ENCODE assay signal across 18 cellular contexts in genomic region chr4:6377626-6378492, GRCh38.
DNase-seq lines count a peak whose midpoint lies in the region; ATAC-seq, FAIRE-seq and TF ChIP-seq lines count a peak whose summit lies in the region.
"Had no signal": no experiment of that assay in that cellular context is flagged by ENCODE, and none has a peak within 500 bp of the region (broad histone marks: within the 10 kb centered on the region; RNA-seq: fewer than 3 reads in every experiment).

No MANE protein-coding gene starts in this region.

- H4K91ac ChIP-seq in H1 (replicated peaks; ENCODE audit: insufficient read length, low read length) (no peak overlapping the region), neuronal stem cell (ENCODE audit: low read depth, low read length, poor library complexity) (no peak overlapping the region)

- H3K36me3 Mint-ChIP-seq in GM23338 (ENCODE audit: low read depth): no peaks in the 10 kb centered on the region
- no peaks in the 10 kb centered on the region for H3K36me3 Mint-ChIP-seq in activated CD4-positive, alpha-beta T cell treated with anti-CD3 and anti-CD28 coated beads for 36 hours (ENCODE audit: low read depth)

- H3K27ac Mint-ChIP-seq in GM23338: no peak overlapping the region
- H3K27ac Mint-ChIP-seq in activated CD4-positive, alpha-beta T cell treated with anti-CD3 and anti-CD28 coated beads for 36 hours: no peak overlapping the region
- H3K27ac Mint-ChIP-seq: HFFc6 had no signal

- H2BK20ac ChIP-seq in H1 (ENCODE audit: low read length): no peak overlapping the region

- intact Hi-C loops in activated CD4-positive, alpha-beta T cell treated with anti-CD3 and anti-CD28 coated beads for 36 hours (cut with DNase I, micrococcal nuclease): no loop called here

- no peak overlapping the region for H3K9ac ChIP-seq in H1 (replicated peaks in 1 of 4; ENCODE audit: extremely low read depth in 1 of 4, low read depth in 3 of 4, low read length in 3 of 4)
- peak overlapping the region; percentile 51 for H3K9ac ChIP-seq in neuronal stem cell (ENCODE audit: low read depth, low read length, poor library complexity)

- POLR2A ChIA-PET in H1 (lab: Charles Lee; ENCODE audit: partially characterized antibody): no interaction called here
- POLR2A ChIA-PET in activated CD4-positive, alpha-beta T cell treated with anti-CD3 and anti-CD28 coated beads for 36 hours (lab: Charles Lee): no interaction called here

- H3K56ac ChIP-seq in H1 (replicated peaks; ENCODE audit: insufficient read length, low read depth, low read length): no peak overlapping the region

- H3K4me3 Mint-ChIP-seq in GM23338: no peak overlapping the region
- no peak overlapping the region for H3K4me3 Mint-ChIP-seq in activated CD4-positive, alpha-beta T cell treated with anti-CD3 and anti-CD28 coated beads for 36 hours
- H3K4me3 Mint-ChIP-seq: HFFc6 had no signal

- H3K4me2 ChIP-seq in GM23338 (no peak overlapping the region), H1 (ENCODE audit: insufficient read depth in 1 of 2, low read depth in 2 of 2, low read length in 2 of 2) (no peak overlapping the region), neuronal stem cell (ENCODE audit: insufficient read depth, low read length, poor library complexity, severe bottlenecking) (no peak overlapping the region)

- H3K4ac ChIP-seq in H1 (replicated peaks; ENCODE audit: insufficient read length, low read depth, low read length) (no peak overlapping the region), neuronal stem cell (ENCODE audit: low read length) (no peak overlapping the region)

- H2AK5ac ChIP-seq in H1 (ENCODE audit: low read depth, low read length) (no peak overlapping the region), neuronal stem cell (ENCODE audit: low read depth, low read length) (peak overlapping the region; percentile 80)

- CTCF ChIA-PET in H1 (lab: Charles Lee; ENCODE audit: partially characterized antibody): interaction anchor here (0.8 to 8.1 kb wide), 5 partner anchors 46 to 133 kb away, joined by 3 to 46 read pairs (median 4); no protein-coding TSS in a partner anchor
- CTCF ChIA-PET in activated CD4-positive, alpha-beta T cell treated with anti-CD3 and anti-CD28 coated beads for 36 hours (lab: Charles Lee): no interaction called here

- peaks cover 3% of the 10 kb centered on the region; the same call in 1 of the 3 replicates for H3K9me3 Mint-ChIP-seq in GM23338
- H3K9me3 Mint-ChIP-seq in activated CD4-positive, alpha-beta T cell treated with anti-CD3 and anti-CD28 coated beads for 36 hours (ENCODE audit: low read depth): no peaks in the 10 kb centered on the region
- H3K9me3 Mint-ChIP-seq: HFFc6 had no signal

- H3K23me2 ChIP-seq in H1 (ENCODE audit: low read depth, low read length): no peaks in the 10 kb centered on the region; the same call in 1 of the 2 replicates

- H4K20me1 ChIP-seq in GM23338 (replicated peaks; ENCODE audit: insufficient read depth): no peaks in the 10 kb centered on the region
- peaks cover 0 to 5% of the 10 kb centered on the region in 2 experiments for H4K20me1 ChIP-seq in H1 (replicated peaks in 1 of 2; ENCODE audit: control insufficient read depth in 1 of 2, insufficient read depth in 2 of 2, low read length in 2 of 2)

- H3K9me3 ChIP-seq in BE2C: no peaks in the 10 kb centered on the region
- no peaks in the 10 kb centered on the region for H3K9me3 ChIP-seq in H1 (ENCODE audit: insufficient read depth in 2 of 2, low read depth in 1 of 2, low read length in 1 of 2)
- H3K9me3 ChIP-seq in neuronal stem cell (replicated peaks in 1 of 2; ENCODE audit: control insufficient read depth in 2 of 2, insufficient read depth in 1 of 2, low read depth in 1 of 2, low read length in 2 of 2): peaks cover 0 to 1% of the 10 kb centered on the region in 2 donors

- H3F3A ChIP-seq in GM23338 (replicated peaks; ENCODE audit: low read depth): no peaks in the 10 kb centered on the region

- no peaks in the 10 kb centered on the region for H3K9me2 ChIP-seq in GM23338 (ENCODE audit: insufficient read depth)

- peak; percentile 55 for ATAC-seq in GM23338
- ATAC-seq in activated CD4-positive, alpha-beta T cell treated with anti-CD3 and anti-CD28 coated beads for 36 hours: no peak
- ATAC-seq: PC-3 had no signal

- no peak overlapping the region for H2BK12ac ChIP-seq in H1 (ENCODE audit: low read depth, low read length)
- H2BK12ac ChIP-seq in neuronal stem cell (ENCODE audit: low read length): peak overlapping the region; percentile 88

- DNase-seq in BE2C (no peak), GM23338 (ENCODE audit: low spot score) (no peak), H1 (ENCODE audit: low read depth in 1 of 2, low spot score in 2 of 2) (no peak), neuronal stem cell (ENCODE audit: low spot score) (peak; percentile 24)
- no peak for DNase-seq in activated naive CD4-positive, alpha-beta T cell treated with anti-CD3 and anti-CD28 coated beads, Interleukin-2, amount 50 U/mL, for 16 hours
- DNase-seq in stimulated activated CD4-positive, alpha-beta T cell treated with anti-CD3 and anti-CD28 coated beads, Interleukin-4, amount 100 ng/mL, for 24 hours: no peak
- DNase-seq in activated CD4-positive, alpha-beta T cell treated with anti-CD3 and anti-CD28 coated beads for 36 hours: no peak
- DNase-seq: DMS79, HFFc6, KG1, MV-4-11, NCI-H1694 treated with DMSO at 0.1 percent for 48 hours, NCI-H510A, NCI-H748 treated with DMSO at 0.1 percent for 48 hours, PC-3, RPMI8226 had no signal

- 82% methylated on average over 24 of the region's 25 CpGs; no CpG with 5 or more reads in 1 of the 2 experiments for WGBS in H1 (ENCODE audit: extremely low coverage in 1 of 2, insufficient coverage in 1 of 2, insufficient read length in 1 of 2, insufficient replicate concordance in 2 of 2, low coverage in 1 of 2, low lambda C conversion rate in 2 of 2, missing lambda C conversion rate in 1 of 2), 2 experiments
- WGBS in neuronal stem cell (ENCODE audit: extremely low coverage in 2 of 2, insufficient read length in 2 of 2, insufficient replicate concordance in 1 of 2), 2 donors: no CpG with 5 or more reads among the region's 25 CpGs

- H3K4me1 Mint-ChIP-seq in GM23338: peaks cover 24% of the 10 kb centered on the region
- no peaks in the 10 kb centered on the region for H3K4me1 Mint-ChIP-seq in activated CD4-positive, alpha-beta T cell treated with anti-CD3 and anti-CD28 coated beads for 36 hours

- no peak overlapping the region for H2BK120ac ChIP-seq in H1 (replicated peaks; ENCODE audit: low read depth, low read length)
- H2BK120ac ChIP-seq in neuronal stem cell (ENCODE audit: low read depth, low read length): peak overlapping the region; percentile 74

- H3K4me3 ChIP-seq in BE2C (ENCODE audit: low read depth, low read length) (no peak overlapping the region), GM23338 (no peak overlapping the region), H1 (ENCODE audit: extremely low read depth in 1 of 4, insufficient read depth in 2 of 4, low read depth in 3 of 4, low read length in 4 of 4) (no peak overlapping the region), neuronal stem cell (ENCODE audit: low read length in 2 of 2) (no peak overlapping the region)

- H2AFZ ChIP-seq in GM23338 (no peak overlapping the region), H1 (ENCODE audit: low read length) (no peak overlapping the region), neuronal stem cell (ENCODE audit: low read length) (no peak overlapping the region)

- FAIRE-seq in H1 (lab: Jason Lieb, UNC): no peak
- FAIRE-seq: H54 had no signal

- H3K27me3 ChIP-seq in BE2C: no peaks in the 10 kb centered on the region
- H3K27me3 ChIP-seq in GM23338 (ENCODE audit: insufficient read depth): no peaks in the 10 kb centered on the region
- no peaks in the 10 kb centered on the region for H3K27me3 ChIP-seq in H1 (replicated peaks in 1 of 4; ENCODE audit: control insufficient read depth in 3 of 4, extremely low read depth in 1 of 4, insufficient read depth in 3 of 4, low read length in 3 of 4)
- H3K27me3 ChIP-seq in neuronal stem cell (ENCODE audit: control insufficient read depth in 3 of 3, insufficient read depth in 3 of 3, low read depth in 1 of 3, low read length in 3 of 3): peaks cover 0 to 43% (median 0%) of the 10 kb centered on the region in 3 experiments

- H2BK15ac ChIP-seq in H1 (ENCODE audit: low read length) (no peak overlapping the region), neuronal stem cell (ENCODE audit: low read length) (peak overlapping the region; percentile 84)

- no peak for TF ChIP-seq RAD21 in H1 (IDR thresholded peaks at IDR 0.05 in 1 of 2, conservative IDR thresholded peaks at IDR 0.05 in 1 of 2; ENCODE audit: low read depth in 2 of 2, low read length in 2 of 2)

- H3K79me2 ChIP-seq in GM23338 (replicated peaks; ENCODE audit: insufficient read depth) (no peaks in the 10 kb centered on the region), H1 (ENCODE audit: control insufficient read depth in 1 of 2, insufficient read depth in 2 of 2, low read length in 2 of 2) (no peaks in the 10 kb centered on the region)

- no peak for TF ChIP-seq POLR2A in H1 (IDR thresholded peaks at IDR 0.05; ENCODE audit: control extremely low read depth in 1 of 2, low read depth in 2 of 2, low read length in 2 of 2)

- no peak overlapping the region for H3K23ac ChIP-seq in H1 (ENCODE audit: insufficient read length)
- H3K23ac ChIP-seq in neuronal stem cell (ENCODE audit: low read depth, low read length, poor library complexity): peak overlapping the region; percentile 47

- no peak overlapping the region for H3K14ac ChIP-seq in H1 (ENCODE audit: insufficient read length)
- H3K14ac ChIP-seq in neuronal stem cell (ENCODE audit: low read length): no peak overlapping the region

- no peak for TF ChIP-seq EP300 in H1 (IDR thresholded peaks at IDR 0.05; ENCODE audit: borderline replicate concordance in 1 of 2, low read depth in 2 of 2, low read length in 2 of 2)

- H3K4me1 ChIP-seq in BE2C: no peaks in the 10 kb centered on the region
- 0 out of 2 replicates have a peak, but pooled peaks cover 5% of the 10 kb centered on the region for H3K4me1 ChIP-seq in GM23338 (ENCODE audit: insufficient read depth)
- peaks cover 0 to 10% (median 1%) of the 10 kb centered on the region in 4 experiments; a peak in 2 of 7 replicates for H3K4me1 ChIP-seq in H1 (replicated peaks in 1 of 4; ENCODE audit: control insufficient read depth in 3 of 4, insufficient read depth in 4 of 4, low read length in 3 of 4)
- H3K4me1 ChIP-seq in neuronal stem cell (ENCODE audit: control insufficient read depth in 2 of 2, insufficient read depth in 1 of 2, low read depth in 1 of 2, low read length in 2 of 2): peaks cover 0 to 23% of the 10 kb centered on the region in 2 donors

- H3K27ac ChIP-seq in GM23338 (ENCODE audit: low read depth) (no peak overlapping the region), H1 (ENCODE audit: low read depth, low read length) (no peak overlapping the region), neuronal stem cell (replicated peaks; ENCODE audit: low read length) (no peak overlapping the region)
- H3K27ac ChIP-seq: C4-2B had no signal

- no peak overlapping the region for H2BK5ac ChIP-seq in H1 (ENCODE audit: low read depth, low read length)
- peak overlapping the region; percentile 87 for H2BK5ac ChIP-seq in neuronal stem cell (ENCODE audit: low read length)

- H3K79me1 ChIP-seq in H1 (ENCODE audit: low read depth, low read length) (no peaks in the 10 kb centered on the region), neuronal stem cell (ENCODE audit: low read depth, low read length) (no peaks in the 10 kb centered on the region)

- peaks cover 12% of the 10 kb centered on the region for H3K27me3 Mint-ChIP-seq in GM23338 (ENCODE audit: insufficient read depth, low read depth, poor library complexity)
- H3K27me3 Mint-ChIP-seq in activated CD4-positive, alpha-beta T cell treated with anti-CD3 and anti-CD28 coated beads for 36 hours: peaks cover 6% of the 10 kb centered on the region

- H3K18ac ChIP-seq in H1 (ENCODE audit: extremely low read depth, low read length): no peak overlapping the region
- H3K18ac ChIP-seq in neuronal stem cell (ENCODE audit: low read length): peak overlapping the region; percentile 86

- H3K36me3 ChIP-seq in BE2C (no peaks in the 10 kb centered on the region), GM23338 (ENCODE audit: insufficient read depth) (no peaks in the 10 kb centered on the region), H1 (ENCODE audit: control insufficient read depth in 2 of 4, insufficient read depth in 4 of 4, low read length in 3 of 4) (no peaks in the 10 kb centered on the region), neuronal stem cell (replicated peaks in 1 of 2; ENCODE audit: control insufficient read depth in 2 of 2, insufficient read depth in 2 of 2, low read length in 2 of 2) (no peaks in the 10 kb centered on the region)

- H4K5ac ChIP-seq in H1 (ENCODE audit: insufficient read length, low read depth, low read length): no peak overlapping the region

- H4K8ac ChIP-seq in H1 (ENCODE audit: extremely low read depth, insufficient read depth, low read length) (peak overlapping the region; percentile 7; the same call in 1 of the 2 replicates), neuronal stem cell (ENCODE audit: low read depth, low read length) (no peak overlapping the region)

- peak; percentile 4; the same call in 1 of the 2 replicates for TF ChIP-seq CTCF in BE2C (IDR thresholded peaks at IDR 0.05; ENCODE audit: low read depth, low read length)
- no peak for TF ChIP-seq CTCF in GM23338 (conservative IDR thresholded peaks at IDR 0.05; ENCODE audit: low read depth in 2 of 2)
- no peak for TF ChIP-seq CTCF in H1 (IDR thresholded peaks at IDR 0.05; ENCODE audit: control extremely low read depth in 1 of 3, insufficient read depth in 1 of 3, low read depth in 1 of 3, low read length in 3 of 3)
